ENCODE assay signal across 8 cellular contexts in genomic region chr1:235867903-235868469, GRCh38. TPM values are rescaled to one million over a fixed set of nuclear protein-coding genes. Genes with fewer than 3 reads are reported as not detected.
A peak's percentile ranks its signal among the peaks of the same experiment; 100 is the strongest.
DNase-seq lines count a peak whose midpoint lies in the region; ATAC-seq lines count a peak whose summit lies in the region.

No MANE protein-coding gene starts in this region.

- WGBS in mesodermal cell (ENCODE audit: insufficient coverage in 2 of 2), 2 experiments: 71 to 91% methylated on average over 4 of the region's 9 CpGs

- no peaks in the 10 kb centered on the region for H3K4me1 ChIP-seq in mesodermal cell (ENCODE audit: control insufficient read depth, insufficient read depth, low read length, poor library complexity, severe bottlenecking)

- H3K27ac ChIP-seq in mesodermal cell (ENCODE audit: low read depth, low read length, severe bottlenecking): no peak overlapping the region

- ATAC-seq in activated CD4-positive, CD25-positive, alpha-beta regulatory T cell treated with anti-CD3 and anti-CD28 coated beads, Interleukin-2, amount 50 U/mL, for 24 hours: peak; percentile 30 to 52
- peak; percentile 20 for ATAC-seq in HG03521 (IDR thresholded peaks at IDR 0.05; ENCODE audit: unreplicated experiment)
- peak; percentile 11 for ATAC-seq in activated T-cell treated with anti-CD3 and anti-CD28 coated beads, Interleukin-2, amount 50 U/mL, for 4 hours

- peak overlapping the region; percentile 71 for H3K4me3 ChIP-seq in mesodermal cell (ENCODE audit: extremely low read depth, insufficient read depth, low read length, poor library complexity, severe bottlenecking)

- no peaks in the 10 kb centered on the region for H3K36me3 ChIP-seq in mesodermal cell (ENCODE audit: control insufficient read depth, insufficient read depth, low read length)

- H3K4me1 Mint-ChIP-seq in activated T-cell treated with anti-CD3 and anti-CD28 coated beads, Interleukin-2, amount 50 U/mL, for 4 hours (ENCODE audit: low read depth): peaks cover 59% of the 10 kb centered on the region

- DNase-seq in activated CD4-positive, CD25-positive, alpha-beta regulatory T cell treated with anti-CD3 and anti-CD28 coated beads, Interleukin-2, amount 50 U/mL, for 72 hours: no peak
- DNase-seq in activated T-cell treated with anti-CD3 and anti-CD28 coated beads, Interleukin-2, amount 50 U/mL, for 4 hours: peak; percentile 26
- DNase-seq in DMS53 treated with DMSO at 0.1 percent for 48 hours (lab: John Stamatoyannopoulos, UW; ENCODE audit: unreplicated experiment) (no peak), NCI-H345 (lab: John Stamatoyannopoulos, UW) (no peak), 8988T (no peak)

- no peaks in the 10 kb centered on the region for H3K9me3 ChIP-seq in mesodermal cell (ENCODE audit: control insufficient read depth, low read length)

- peaks cover 9% of the 10 kb centered on the region for H3K36me3 Mint-ChIP-seq in activated T-cell treated with anti-CD3 and anti-CD28 coated beads, Interleukin-2, amount 50 U/mL, for 4 hours (ENCODE audit: insufficient read depth)

- peak overlapping the region; percentile 95 for H3K4me3 Mint-ChIP-seq in activated T-cell treated with anti-CD3 and anti-CD28 coated beads, Interleukin-2, amount 50 U/mL, for 4 hours

- H3K9me3 Mint-ChIP-seq in activated T-cell treated with anti-CD3 and anti-CD28 coated beads, Interleukin-2, amount 50 U/mL, for 4 hours: no peaks in the 10 kb centered on the region

- no peaks in the 10 kb centered on the region for H3K27me3 Mint-ChIP-seq in activated T-cell treated with anti-CD3 and anti-CD28 coated beads, Interleukin-2, amount 50 U/mL, for 4 hours (ENCODE audit: low read depth)

RNA-seq across cellular contexts. Expression of gene LYST, which starts 1.3 kb away (rescaled TPM):
- 10 to 100 TPM; 30.3 to 35.2 (median 33.7) TPM for total RNA-seq in activated T-cell treated with anti-CD3 and anti-CD28 coated beads, Interleukin-2, amount 50 U/mL, for 4 hours
- polyA plus RNA-seq in mesodermal cell (2013, experiment 1 of 2): 2.9 TPM
- 3.1 TPM for polyA plus RNA-seq in mesodermal cell (2013, experiment 2 of 2)
